Comparison of ENCODE assay signal across 27 cellular contexts in genomic region chr1:208113036-208113435, GRCh38.
"Had no signal": no experiment of that assay in that cellular context is flagged by ENCODE, and none has a peak within 500 bp of the region (broad histone marks: within the 10 kb centered on the region; RNA-seq: fewer than 3 reads in every experiment).

No MANE protein-coding gene starts in this region.

- ATAC-seq: esophagus mucosa; gastrocnemius medialis; left lobe of liver; mucosa of descending colon; natural killer cell treated with Interleukin-12 subunit alpha and Interleukin-12 subunit beta and Interleukin-15 and Interleukin-18, amount 100 ng/mL, for 72 hours; right lobe of liver; stimulated activated naive CD8-positive, alpha-beta T cell treated with anti-CD3 and anti-CD28 coated beads, Interleukin-15, amount 100 ng/mL, for 72 hours; upper lobe of right lung had no signal

- H3K4me1 ChIP-seq: parathyroid adenoma, right lobe of liver, suprapubic skin, uterus had no signal

- H3K9ac ChIP-seq: neural progenitor cell, parathyroid adenoma had no signal

- H3K4me1 Mint-ChIP-seq: memory B cell; naive B cell; stimulated activated naive CD8-positive, alpha-beta T cell treated with anti-CD3 and anti-CD28 coated beads, Interleukin-15, amount 100 ng/mL, for 72 hours had no signal

- H3K27ac ChIP-seq: epithelial cell of prostate, gastrocnemius medialis, neural progenitor cell, parathyroid adenoma, right lobe of liver, suprapubic skin, transverse colon, upper lobe of right lung, uterus had no signal

- H3K4me3 Mint-ChIP-seq: memory B cell; mesothelial cell of epicardium; naive B cell; natural killer cell treated with Interleukin-12 subunit alpha and Interleukin-12 subunit beta and Interleukin-15 and Interleukin-18, amount 100 ng/mL, for 72 hours; neural progenitor cell; stimulated activated naive CD8-positive, alpha-beta T cell treated with anti-CD3 and anti-CD28 coated beads, Interleukin-15, amount 100 ng/mL, for 72 hours had no signal

- H3K27ac Mint-ChIP-seq: memory B cell; mesothelial cell of epicardium; naive B cell; natural killer cell treated with Interleukin-12 subunit alpha and Interleukin-12 subunit beta and Interleukin-15 and Interleukin-18, amount 100 ng/mL, for 72 hours; progenitor cell of endocrine pancreas had no signal

- H3K27me3 ChIP-seq: dorsolateral prefrontal cortex, gastrocnemius medialis, neural progenitor cell, right lobe of liver, suprapubic skin, transverse colon, upper lobe of right lung, uterus had no signal

- H3K4me3 ChIP-seq: dorsolateral prefrontal cortex, gastrocnemius medialis, lung, mucosa of descending colon, neural progenitor cell, right lobe of liver, suprapubic skin, transverse colon, upper lobe of right lung, uterus had no signal

- H3K9me3 Mint-ChIP-seq: memory B cell; mesothelial cell of epicardium; naive B cell; natural killer cell treated with Interleukin-12 subunit alpha and Interleukin-12 subunit beta and Interleukin-15 and Interleukin-18, amount 100 ng/mL, for 72 hours; neural progenitor cell; stimulated activated naive CD8-positive, alpha-beta T cell treated with anti-CD3 and anti-CD28 coated beads, Interleukin-15, amount 100 ng/mL, for 72 hours had no signal

- H3K27me3 Mint-ChIP-seq: stimulated activated naive CD8-positive, alpha-beta T cell treated with anti-CD3 and anti-CD28 coated beads, Interleukin-15, amount 100 ng/mL, for 72 hours had no signal

- H3K36me3 ChIP-seq: gastrocnemius medialis, neural progenitor cell, right lobe of liver, suprapubic skin, transverse colon, upper lobe of right lung, uterus had no signal

- H2AFZ ChIP-seq: neural progenitor cell, parathyroid adenoma had no signal

- H3K4me2 ChIP-seq: neural progenitor cell had no signal

- H3K9me3 ChIP-seq: gastrocnemius medialis, mucosa of descending colon, right lobe of liver, suprapubic skin, transverse colon, upper lobe of right lung, uterus had no signal

- H3K36me3 Mint-ChIP-seq: memory B cell; mesothelial cell of epicardium; naive B cell; natural killer cell treated with Interleukin-12 subunit alpha and Interleukin-12 subunit beta and Interleukin-15 and Interleukin-18, amount 100 ng/mL, for 72 hours; neural progenitor cell had no signal

- DNase-seq: dorsolateral prefrontal cortex; effector CD4-positive, alpha-beta T cell; foreskin fibroblast; gastrocnemius medialis; head of caudate nucleus; mucosa of descending colon; naive B cell; right lobe of liver; small intestine; stimulated activated CD4-positive, alpha-beta T cell treated with anti-CD3 and anti-CD28 coated beads, Interleukin-15, amount 100 ng/mL, for 24 hours; stimulated activated CD4-positive, alpha-beta T cell treated with anti-CD3 and anti-CD28 coated beads, Interleukin-2, amount 100 ng/mL, for 48 hours; stimulated activated naive CD4-positive, alpha-beta T cell; stimulated activated naive CD8-positive, alpha-beta T cell treated with anti-CD3 and anti-CD28 coated beads, Interleukin-15, amount 100 ng/mL, for 72 hours; transverse colon; upper lobe of right lung; uterus had no signal
